In genomic region chr5:150144876-150145275, GRCh38 we compare ENCODE assay signal across 1 cellular context.
TF ChIP-seq lines count a peak whose summit lies in the region.

No MANE protein-coding gene starts in this region.

TF ChIP-seq in A549, 52 proteins besides CTCF, POLR2A, EP300 and RAD21 (continued from another document):
- TF ChIP-seq REST (IDR thresholded peaks at IDR 0.05) (no peak), SREBF2 (IDR thresholded peaks at IDR 0.05) (no peak), CBX2 (IDR thresholded peaks at IDR 0.05; ENCODE audit: borderline replicate concordance, low read depth) (no peak), FOSB (CRISPR knock-in tag; IDR thresholded peaks at IDR 0.05) (no peak), ZFP36 (IDR thresholded peaks at IDR 0.05; ENCODE audit: borderline replicate concordance, partially characterized antibody) (no peak), RCOR1 (IDR thresholded peaks at IDR 0.05; ENCODE audit: low read depth, low read length) (no peak), HEYL (CRISPR knock-in tag; IDR thresholded peaks at IDR 0.05) (no peak)
- TF ChIP-seq, protein P1, sequence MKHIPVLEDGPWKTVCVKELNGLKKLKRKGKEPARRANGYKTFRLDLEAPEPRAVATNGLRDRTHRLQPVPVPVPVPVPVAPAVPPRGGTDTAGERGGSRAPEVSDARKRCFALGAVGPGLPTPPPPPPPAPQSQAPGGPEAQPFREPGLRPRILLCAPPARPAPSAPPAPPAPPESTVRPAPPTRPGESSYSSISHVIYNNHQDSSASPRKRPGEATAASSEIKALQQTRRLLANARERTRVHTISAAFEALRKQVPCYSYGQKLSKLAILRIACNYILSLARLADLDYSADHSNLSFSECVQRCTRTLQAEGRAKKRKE (CRISPR knock-in tag; IDR thresholded peaks at IDR 0.05; ENCODE audit: low read depth) = no peak
